16 cellular contexts compared by ENCODE assay signal in the genomic region with DNA sequence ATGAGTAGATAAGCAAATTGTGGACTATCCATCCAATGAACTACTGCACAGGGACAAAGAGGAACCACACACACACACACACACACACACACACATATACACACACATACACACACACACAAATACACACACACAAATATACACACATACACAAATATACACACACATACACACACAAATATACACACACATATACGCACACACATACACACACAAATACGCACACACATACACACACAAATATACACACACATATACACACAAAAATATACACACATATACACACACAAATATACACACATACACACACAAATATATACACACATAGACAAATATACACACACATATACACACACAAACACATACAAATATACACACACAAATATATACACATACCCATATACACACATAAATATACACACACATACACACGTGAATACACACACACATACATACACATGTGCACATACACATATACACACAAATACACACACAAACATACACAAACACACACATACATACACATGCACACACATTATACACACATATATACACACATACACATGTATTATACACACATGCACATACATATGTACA. TPM values are rescaled to one million over a fixed set of nuclear protein-coding genes. Genes with fewer than 3 reads are reported as not detected.
"Had no signal": no experiment of that assay in that cellular context is flagged by ENCODE, and none has a peak within 500 bp of the region (broad histone marks: within the 10 kb centered on the region; RNA-seq: fewer than 3 reads in every experiment).

No MANE protein-coding gene starts in this region.

- H3K36me3 ChIP-seq: tibial nerve had no signal

- H3K4me1 Mint-ChIP-seq: naive B cell; stimulated activated memory B cell treated with anti-CD40 and anti-IgM and Interleukin-4, amounts not matched to agents 10 μg/mL and 1 μg/mL and 100 μg/mL, for 72 hours had no signal

- H3K9me3 ChIP-seq: tibial nerve had no signal

- H3K27me3 ChIP-seq: foreskin keratinocyte, hepatocyte, tibial nerve had no signal

- H3K4me3 Mint-ChIP-seq: naive B cell; stimulated activated memory B cell treated with anti-CD40 and anti-IgM and Interleukin-4, amounts not matched to agents 10 μg/mL and 1 μg/mL and 100 μg/mL, for 72 hours; stimulated activated naive CD8-positive, alpha-beta T cell treated with anti-CD3 and anti-CD28 coated beads, Interleukin-15, Interleukin-2, amounts not matched to agents 100 ng/mL and 50 ng/mL, for 24 hours had no signal

- H3K27ac Mint-ChIP-seq: stimulated activated memory B cell treated with anti-CD40 and anti-IgM and Interleukin-4, amounts not matched to agents 10 μg/mL and 1 μg/mL and 100 μg/mL, for 72 hours; stimulated activated naive CD8-positive, alpha-beta T cell treated with anti-CD3 and anti-CD28 coated beads, Interleukin-15, Interleukin-2, amounts not matched to agents 100 ng/mL and 50 ng/mL, for 24 hours had no signal

- H3K4me3 ChIP-seq: hepatocyte, lung, smooth muscle cell, tibial nerve had no signal

- H3K4me2 ChIP-seq: hepatocyte, smooth muscle cell had no signal

- H3K27me3 Mint-ChIP-seq: stimulated activated memory B cell treated with anti-CD40 and anti-IgM and Interleukin-4, amounts not matched to agents 10 μg/mL and 1 μg/mL and 100 μg/mL, for 72 hours; stimulated activated naive CD8-positive, alpha-beta T cell treated with anti-CD3 and anti-CD28 coated beads, Interleukin-15, Interleukin-2, amounts not matched to agents 100 ng/mL and 50 ng/mL, for 24 hours had no signal

- H2AFZ ChIP-seq: hepatocyte had no signal

- ATAC-seq: foreskin keratinocyte; left colon; left ventricle myocardium superior; right cardiac atrium; stimulated activated memory B cell treated with anti-CD40 and anti-IgM and Interleukin-4, amounts not matched to agents 10 μg/mL and 1 μg/mL and 100 μg/mL, for 72 hours had no signal

- H3K27ac ChIP-seq: foreskin keratinocyte, hepatocyte, tibial nerve had no signal

- DNase-seq: dermis blood vessel endothelial cell; foreskin keratinocyte; head of caudate nucleus; left colon; left ventricle myocardium superior; mesenchymal stem cell; naive B cell; right cardiac atrium; stimulated activated CD4-positive, alpha-beta T cell treated with anti-CD3 and anti-CD28 coated beads, Interleukin-4, amount 100 ng/mL, for 24 hours had no signal

- H3K9me3 Mint-ChIP-seq: naive B cell; stimulated activated naive CD8-positive, alpha-beta T cell treated with anti-CD3 and anti-CD28 coated beads, Interleukin-15, Interleukin-2, amounts not matched to agents 100 ng/mL and 50 ng/mL, for 24 hours had no signal

- H3K36me3 Mint-ChIP-seq: naive B cell; stimulated activated memory B cell treated with anti-CD40 and anti-IgM and Interleukin-4, amounts not matched to agents 10 μg/mL and 1 μg/mL and 100 μg/mL, for 72 hours had no signal

- H3K79me2 ChIP-seq: hepatocyte had no signal

RNA-seq across cellular contexts. Expression of a gene that starts 19.8 kb away (rescaled TPM):
- total RNA-seq: foreskin keratinocyte had no signal
- polyA plus RNA-seq: foreskin keratinocyte, neural cell had no signal
